In the genomic region with DNA sequence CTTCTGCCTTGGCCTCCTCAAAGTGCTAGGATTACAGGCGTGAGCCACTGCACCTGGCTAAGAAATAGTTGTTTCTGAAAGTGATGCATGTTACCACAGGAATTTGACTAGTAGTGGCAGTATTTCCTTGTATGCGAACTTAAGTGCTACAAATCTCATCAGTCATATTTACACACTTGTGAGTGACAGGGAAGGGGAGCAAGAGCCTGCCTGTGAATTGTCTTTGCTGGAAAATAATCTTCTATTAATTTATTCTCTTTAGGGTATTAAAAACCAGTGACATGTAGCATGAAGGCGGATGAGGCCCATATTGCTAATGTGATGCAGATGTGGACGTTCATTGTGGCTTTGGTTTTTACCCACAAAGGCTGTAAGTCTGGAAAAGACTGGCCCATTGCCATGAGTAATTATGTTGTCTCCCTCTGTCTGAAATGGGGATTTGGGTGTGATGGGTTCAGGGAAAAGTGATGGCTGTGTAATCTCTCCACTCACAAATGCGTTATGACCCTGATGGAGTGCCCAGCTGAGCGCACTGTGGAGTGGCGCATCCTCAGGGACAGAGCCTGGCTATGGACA, we compare ENCODE assay signal across 9 cellular contexts.
DNase-seq lines count a peak whose midpoint lies in the region; ATAC-seq and TF ChIP-seq lines count a peak whose summit lies in the region.
"Had no signal": no experiment of that assay in that cellular context is flagged by ENCODE, and none has a peak within 500 bp of the region (broad histone marks: within the 10 kb centered on the region; RNA-seq: fewer than 3 reads in every experiment).

No MANE protein-coding gene starts in this region.

- H3K27me3 ChIP-seq in HAP-1 (ENCODE audit: low read depth) (no peaks in the 10 kb centered on the region), SK-N-SH (ENCODE audit: insufficient read depth) (no peaks in the 10 kb centered on the region), hepatocyte (no peaks in the 10 kb centered on the region), vagina (no peaks in the 10 kb centered on the region)

- no peak overlapping the region for H3K4me3 ChIP-seq in AG10803 (ENCODE audit: low read length)
- H3K4me3 ChIP-seq in HAP-1 = no peak overlapping the region
- H3K4me3 ChIP-seq in SK-N-SH (ENCODE audit: low read depth in 2 of 2, low read length in 1 of 2) = no peak overlapping the region
- no peak overlapping the region for H3K4me3 ChIP-seq in hepatocyte
- no peak overlapping the region for H3K4me3 ChIP-seq in vagina

- H3F3A ChIP-seq in SK-N-SH (replicated peaks; ENCODE audit: insufficient read depth) = peaks cover 5% of the 10 kb centered on the region

- TF ChIP-seq CTCF in AG10803 (conservative IDR thresholded peaks at IDR 0.05; ENCODE audit: low read length) (no peak), SK-N-SH (IDR thresholded peaks at IDR 0.05) (no peak), hepatocyte (IDR thresholded peaks at IDR 0.05; ENCODE audit: poor library complexity) (no peak), vagina (IDR thresholded peaks at IDR 0.05) (no peak)

- H3K4me2 ChIP-seq in SK-N-SH (no peak overlapping the region), hepatocyte (no peak overlapping the region)

- H3K9me3 ChIP-seq in HAP-1 (no peaks in the 10 kb centered on the region), SK-N-SH (no peaks in the 10 kb centered on the region), hepatocyte (ENCODE audit: low read depth) (no peaks in the 10 kb centered on the region), vagina (no peaks in the 10 kb centered on the region)

- TF ChIP-seq RAD21 in SK-N-SH (IDR thresholded peaks at IDR 0.05; ENCODE audit: low read length) = no peak; the same call in none of the 2 replicates

- peaks cover 24% of the 10 kb centered on the region for H3K4me1 ChIP-seq in HAP-1
- H3K4me1 ChIP-seq in SK-N-SH (ENCODE audit: control insufficient read depth in 1 of 2, insufficient read depth in 2 of 2, low read depth in 1 of 2, low read length in 1 of 2) = peaks cover 7 to 19% of the 10 kb centered on the region in 2 experiments; a peak in 3 of 4 replicates
- H3K4me1 ChIP-seq in hepatocyte (ENCODE audit: insufficient read depth) = no peaks in the 10 kb centered on the region
- H3K4me1 ChIP-seq in vagina = peaks cover 5% of the 10 kb centered on the region

- H3K9ac ChIP-seq in SK-N-SH = no peak overlapping the region

- whole genome bisulfite sequencing in SK-N-SH (ENCODE audit: low lambda C conversion rate) = 52% methylated on average over 7 of the region's 7 CpGs
- 71% methylated on average over 7 of the region's 7 CpGs for WGBS in hepatocyte (ENCODE audit: low lambda C conversion rate, missing lambda C conversion rate)

- intact Hi-C loops in vagina (cut with DNase I) = no loop called here

- H3K27ac ChIP-seq in SK-N-SH (ENCODE audit: low read depth in 2 of 2, low read length in 1 of 2) (peak overlapping the region; percentile 18 to 70; a peak in 3 of 4 replicates), hepatocyte (no peak overlapping the region), vagina (no peak overlapping the region)

- no peak overlapping the region for H2AFZ ChIP-seq in SK-N-SH (ENCODE audit: low read depth)
- H2AFZ ChIP-seq in hepatocyte = no peak overlapping the region

- no peak for ATAC-seq in HG02588 (IDR thresholded peaks at IDR 0.05; ENCODE audit: unreplicated experiment)
- no peak for ATAC-seq in GM18517 (IDR thresholded peaks at IDR 0.05; ENCODE audit: unreplicated experiment)

- H4K20me1 ChIP-seq in SK-N-SH (ENCODE audit: insufficient read depth) = peaks cover 57% of the 10 kb centered on the region
- H4K20me1 ChIP-seq in hepatocyte (ENCODE audit: insufficient read depth, poor library complexity, severe bottlenecking) = peaks cover 14% of the 10 kb centered on the region

- in situ Hi-C loops in HAP-1 (cut with MboI; ENCODE audit: low sequenced_read_pairs) = no loop called here

- DNase-seq in AG10803 (ENCODE audit: low read depth) (peak; percentile 87), HAP-1 (ENCODE audit: low spot score in 2 of 2) (peak; percentile 80 to 87), SK-N-SH (peak; percentile 82), hepatocyte (ENCODE audit: low spot score) (peak; percentile 31), vagina (ENCODE audit: extremely low spot score in 2 of 2) (no peak)
- DNase-seq in stimulated activated CD4-positive, alpha-beta T cell treated with anti-CD3 and anti-CD28 coated beads, Interleukin-1b, Interleukin-23, amount 100 ng/mL, for 48 hours = no peak
- DNase-seq: endodermal cell had no signal

- CTCF ChIA-PET in SK-N-SH (lab: Yijun Ruan, JAX) = no interaction called here

- TF ChIP-seq EP300 in SK-N-SH (IDR thresholded peaks at IDR 0.05; ENCODE audit: borderline replicate concordance in 1 of 2, low read depth in 1 of 2, low read length in 1 of 2) = peak in 1 of 2 experiments; percentile 87; a peak in 3 of 4 replicates

- H3K9me2 ChIP-seq in SK-N-SH (no peaks in the 10 kb centered on the region), hepatocyte (replicated peaks; ENCODE audit: insufficient read depth) (no peaks in the 10 kb centered on the region)

- peaks cover 93% of the 10 kb centered on the region for H3K79me2 ChIP-seq in SK-N-SH (ENCODE audit: insufficient read depth)
- peaks cover 92% of the 10 kb centered on the region for H3K79me2 ChIP-seq in hepatocyte

- POLR2A ChIA-PET in SK-N-SH (lab: Yijun Ruan, JAX) = no interaction called here

- no peak for TF ChIP-seq POLR2A in vagina (IDR thresholded peaks at IDR 0.05)

- H3K36me3 ChIP-seq in HAP-1 (replicated peaks) = no peaks in the 10 kb centered on the region
- peaks cover 0 to 2% of the 10 kb centered on the region in 2 experiments for H3K36me3 ChIP-seq in SK-N-SH (replicated peaks in 1 of 2; ENCODE audit: control insufficient read depth in 1 of 2, insufficient read depth in 2 of 2, low read length in 1 of 2)
- H3K36me3 ChIP-seq in hepatocyte (replicated peaks; ENCODE audit: insufficient read depth, low read depth) = no peaks in the 10 kb centered on the region
- no peaks in the 10 kb centered on the region for H3K36me3 ChIP-seq in vagina

TF ChIP-seq in SK-N-SH, 30 proteins besides CTCF, POLR2A, EP300 and RAD21 (continues in another document):
- no peak for TF ChIP-seq FOSL2 (IDR thresholded peaks at IDR 0.05; ENCODE audit: borderline replicate concordance, low read depth)
- TF ChIP-seq MEF2A (IDR thresholded peaks at IDR 0.05; ENCODE audit: borderline replicate concordance, low read depth) = no peak
- 0 out of 2 replicates have a peak, but pooled peaks have one; percentile 29 for TF ChIP-seq SIN3A (IDR thresholded peaks at IDR 0.05; ENCODE audit: borderline replicate concordance, low read depth, low read length)
- TF ChIP-seq RFX5 (IDR thresholded peaks at IDR 0.05; ENCODE audit: low read length) = no peak
- no peak for TF ChIP-seq EZH2phosphoT487 (IDR thresholded peaks at IDR 0.05; ENCODE audit: borderline replicate concordance, low read depth)
- TF ChIP-seq, protein P1, sequence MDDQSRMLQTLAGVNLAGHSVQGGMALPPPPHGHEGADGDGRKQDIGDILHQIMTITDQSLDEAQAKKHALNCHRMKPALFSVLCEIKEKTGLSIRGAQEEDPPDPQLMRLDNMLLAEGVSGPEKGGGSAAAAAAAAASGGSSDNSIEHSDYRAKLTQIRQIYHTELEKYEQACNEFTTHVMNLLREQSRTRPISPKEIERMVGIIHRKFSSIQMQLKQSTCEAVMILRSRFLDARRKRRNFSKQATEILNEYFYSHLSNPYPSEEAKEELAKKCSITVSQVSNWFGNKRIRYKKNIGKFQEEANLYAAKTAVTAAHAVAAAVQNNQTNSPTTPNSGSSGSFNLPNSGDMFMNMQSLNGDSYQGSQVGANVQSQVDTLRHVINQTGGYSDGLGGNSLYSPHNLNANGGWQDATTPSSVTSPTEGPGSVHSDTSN (IDR thresholded peaks at IDR 0.05) = peak; percentile 39; the same call in 1 of the 2 replicates
- TF ChIP-seq TEAD4 (IDR thresholded peaks at IDR 0.05; ENCODE audit: borderline replicate concordance, insufficient read depth) = no peak
- TF ChIP-seq FOXM1 (IDR thresholded peaks at IDR 0.05; ENCODE audit: low read depth) = no peak
- no peak for TF ChIP-seq RXRA (IDR thresholded peaks at IDR 0.05; ENCODE audit: borderline replicate concordance, low read depth)
- TF ChIP-seq NFIC (IDR thresholded peaks at IDR 0.05; ENCODE audit: borderline replicate concordance) = peak; percentile 81
- TF ChIP-seq RCOR1 (IDR thresholded peaks at IDR 0.05; ENCODE audit: low read length) = peak; percentile 87
- TF ChIP-seq POLR2AphosphoS5 (IDR thresholded peaks at IDR 0.05; ENCODE audit: low read depth, low read length) = peak; percentile 80
- no peak for TF ChIP-seq NRF1 (IDR thresholded peaks at IDR 0.05; ENCODE audit: low read depth, low read length)
- TF ChIP-seq ELF1 (IDR thresholded peaks at IDR 0.05) = no peak
- TF ChIP-seq, protein P2, sequence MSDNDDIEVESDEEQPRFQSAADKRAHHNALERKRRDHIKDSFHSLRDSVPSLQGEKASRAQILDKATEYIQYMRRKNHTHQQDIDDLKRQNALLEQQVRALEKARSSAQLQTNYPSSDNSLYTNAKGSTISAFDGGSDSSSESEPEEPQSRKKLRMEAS (IDR thresholded peaks at IDR 0.05; ENCODE audit: low read depth) = no peak
- TF ChIP-seq, protein P3, sequence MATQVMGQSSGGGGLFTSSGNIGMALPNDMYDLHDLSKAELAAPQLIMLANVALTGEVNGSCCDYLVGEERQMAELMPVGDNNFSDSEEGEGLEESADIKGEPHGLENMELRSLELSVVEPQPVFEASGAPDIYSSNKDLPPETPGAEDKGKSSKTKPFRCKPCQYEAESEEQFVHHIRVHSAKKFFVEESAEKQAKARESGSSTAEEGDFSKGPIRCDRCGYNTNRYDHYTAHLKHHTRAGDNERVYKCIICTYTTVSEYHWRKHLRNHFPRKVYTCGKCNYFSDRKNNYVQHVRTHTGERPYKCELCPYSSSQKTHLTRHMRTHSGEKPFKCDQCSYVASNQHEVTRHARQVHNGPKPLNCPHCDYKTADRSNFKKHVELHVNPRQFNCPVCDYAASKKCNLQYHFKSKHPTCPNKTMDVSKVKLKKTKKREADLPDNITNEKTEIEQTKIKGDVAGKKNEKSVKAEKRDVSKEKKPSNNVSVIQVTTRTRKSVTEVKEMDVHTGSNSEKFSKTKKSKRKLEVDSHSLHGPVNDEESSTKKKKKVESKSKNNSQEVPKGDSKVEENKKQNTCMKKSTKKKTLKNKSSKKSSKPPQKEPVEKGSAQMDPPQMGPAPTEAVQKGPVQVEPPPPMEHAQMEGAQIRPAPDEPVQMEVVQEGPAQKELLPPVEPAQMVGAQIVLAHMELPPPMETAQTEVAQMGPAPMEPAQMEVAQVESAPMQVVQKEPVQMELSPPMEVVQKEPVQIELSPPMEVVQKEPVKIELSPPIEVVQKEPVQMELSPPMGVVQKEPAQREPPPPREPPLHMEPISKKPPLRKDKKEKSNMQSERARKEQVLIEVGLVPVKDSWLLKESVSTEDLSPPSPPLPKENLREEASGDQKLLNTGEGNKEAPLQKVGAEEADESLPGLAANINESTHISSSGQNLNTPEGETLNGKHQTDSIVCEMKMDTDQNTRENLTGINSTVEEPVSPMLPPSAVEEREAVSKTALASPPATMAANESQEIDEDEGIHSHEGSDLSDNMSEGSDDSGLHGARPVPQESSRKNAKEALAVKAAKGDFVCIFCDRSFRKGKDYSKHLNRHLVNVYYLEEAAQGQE (IDR thresholded peaks at IDR 0.05; ENCODE audit: low read depth, low read length) = 0 out of 2 replicates have a peak, but pooled peaks have one; percentile 12

Comparison
In these comparisons a context has a peak if more than half of its experiments do, and no peak if none do; other contexts are left out.
1. DNase-seq: peak in AG10803 (single experiment), HAP-1 (2 of 2), SK-N-SH (single experiment) and hepatocyte (single experiment); none in stimulated activated CD4-positive, alpha-beta T cell treated with anti-CD3 and anti-CD28 coated beads, Interleukin-1b, Interleukin-23, amount 100 ng/mL, for 48 hours (single experiment) and vagina (0 of 2).
2. H3K27ac ChIP-seq: peak in SK-N-SH (2 of 2); none in hepatocyte (single experiment) and vagina (single experiment).